Comparison of ENCODE assay signal across 9 cellular contexts in genomic region chr9:133787749-133788015, GRCh38. TPM values are rescaled to one million over a fixed set of nuclear protein-coding genes. Genes with fewer than 3 reads are reported as not detected.
DNase-seq lines count a peak whose midpoint lies in the region; ATAC-seq and TF ChIP-seq lines count a peak whose summit lies in the region.
"Had no signal": no experiment of that assay in that cellular context is flagged by ENCODE, and none has a peak within 500 bp of the region (broad histone marks: within the 10 kb centered on the region; RNA-seq: fewer than 3 reads in every experiment).

No MANE protein-coding gene starts in this region.

- H3K27me3 ChIP-seq in endodermal cell (ENCODE audit: control insufficient read depth, insufficient read depth, low read length, poor library complexity, severe bottlenecking) (no peaks in the 10 kb centered on the region), upper lobe of right lung (no peaks in the 10 kb centered on the region), body of pancreas (no peaks in the 10 kb centered on the region)

- ATAC-seq in upper lobe of right lung = peak; percentile 61
- ATAC-seq in body of pancreas = no peak

- no peaks in the 10 kb centered on the region for H3K27me3 Mint-ChIP-seq in endodermal cell (ENCODE audit: insufficient read depth)

- no peaks in the 10 kb centered on the region for H3K9me3 Mint-ChIP-seq in endodermal cell

- DNase-seq in stimulated activated CD4-positive, alpha-beta T cell treated with anti-CD3 and anti-CD28 coated beads, Interleukin-15, amount 100 ng/mL, for 24 hours = peak; percentile 23
- DNase-seq in stimulated activated CD4-positive, alpha-beta T cell treated with anti-CD3 and anti-CD28 coated beads, Interleukin-4, amount 100 ng/mL, for 1 hour = no peak
- DNase-seq in HuH-7.5 (ENCODE audit: low spot score) = peak; percentile 52
- peak; percentile 93 for DNase-seq in endodermal cell
- no peak for DNase-seq in upper lobe of right lung
- no peak for DNase-seq in hepatic stellate cell (ENCODE audit: low spot score)
- no peak for DNase-seq in stimulated activated CD4-positive, alpha-beta T cell treated with anti-CD3 and anti-CD28 coated beads, Interleukin-1b, Interleukin-23, amount 100 ng/mL, for 48 hours
- DNase-seq in body of pancreas = no peak
- DNase-seq: DND-41 had no signal

- WGBS in endodermal cell (ENCODE audit: insufficient coverage in 1 of 2, insufficient read length in 1 of 2), 2 experiments = 80 to 89% methylated on average over 2 to 6 of the region's 6 CpGs
- WGBS in body of pancreas, 2 donors = 63% methylated on average over 3 of the region's 6 CpGs; no CpG with 5 or more reads in 1 of the 2 donors

- H3K36me3 ChIP-seq in endodermal cell (ENCODE audit: control insufficient read depth, insufficient read depth, low read length) (peaks cover 26% of the 10 kb centered on the region), upper lobe of right lung (peaks cover 22% of the 10 kb centered on the region), body of pancreas (replicated peaks in 1 of 2; ENCODE audit: insufficient read depth in 1 of 2, low read depth in 2 of 2) (peaks cover 0 to 31% of the 10 kb centered on the region in 2 donors)

- H3K4me1 Mint-ChIP-seq in endodermal cell = no peaks in the 10 kb centered on the region

- no peak overlapping the region for H3K27ac Mint-ChIP-seq in endodermal cell

- intact Hi-C loops in upper lobe of right lung (cut with DNase I) (no loop called here), body of pancreas (cut with DNase I) (no loop called here)

- no peak overlapping the region for H3K9ac ChIP-seq in endodermal cell (ENCODE audit: extremely low read depth, low read length, poor library complexity, severe bottlenecking)

- H3K4me1 ChIP-seq in endodermal cell (ENCODE audit: control insufficient read depth, insufficient read depth, low read length) = no peaks in the 10 kb centered on the region
- peaks cover 14% of the 10 kb centered on the region for H3K4me1 ChIP-seq in upper lobe of right lung
- peaks cover 1% of the 10 kb centered on the region for H3K4me1 ChIP-seq in body of pancreas

- H3K4me3 Mint-ChIP-seq in endodermal cell = no peak overlapping the region

- H3K4me3 ChIP-seq in endodermal cell (ENCODE audit: low read length) (no peak overlapping the region), upper lobe of right lung (no peak overlapping the region), body of pancreas (no peak overlapping the region)

- H3K27ac ChIP-seq in endodermal cell (ENCODE audit: low read depth, low read length) = no peak overlapping the region
- H3K27ac ChIP-seq in upper lobe of right lung = no peak overlapping the region
- no peak overlapping the region for H3K27ac ChIP-seq in body of pancreas

- TF ChIP-seq POLR2A in body of pancreas (IDR thresholded peaks at IDR 0.05) = no peak

- no peaks in the 10 kb centered on the region for H3K9me3 ChIP-seq in endodermal cell (ENCODE audit: control insufficient read depth, low read length)
- no peaks in the 10 kb centered on the region for H3K9me3 ChIP-seq in upper lobe of right lung
- H3K9me3 ChIP-seq in body of pancreas = no peaks in the 10 kb centered on the region

- H3K36me3 Mint-ChIP-seq in endodermal cell (ENCODE audit: low read depth) = peaks cover 28% of the 10 kb centered on the region

- TF ChIP-seq CTCF in endodermal cell (conservative IDR thresholded peaks at IDR 0.05) = no peak
- TF ChIP-seq CTCF in upper lobe of right lung (IDR thresholded peaks at IDR 0.05) = no peak
- no peak for TF ChIP-seq CTCF in body of pancreas (IDR thresholded peaks at IDR 0.05)

RNA-seq across cellular contexts. Expression of gene SARDH, which starts 49.5 kb away (rescaled TPM):
- total RNA-seq in endodermal cell (10 to 100 TPM in 1 of 2 donors, 1 to 10 TPM in 1; 8.4 to 11.2 TPM), upper lobe of right lung (6.8 TPM), body of pancreas (10 to 100 TPM; 20.2 to 61.0 TPM)
- 6.2 TPM for polyA plus RNA-seq in endodermal cell (2013, experiment 1 of 2)
- 6.1 TPM for polyA plus RNA-seq in endodermal cell (2013, experiment 2 of 2)

Comparison
In these comparisons a context has a peak if more than half of its experiments do, and no peak if none do; other contexts are left out.
1. DNase-seq: peak in stimulated activated CD4-positive, alpha-beta T cell treated with anti-CD3 and anti-CD28 coated beads, Interleukin-15, amount 100 ng/mL, for 24 hours (single experiment), HuH-7.5 (single experiment) and endodermal cell (single experiment); none in stimulated activated CD4-positive, alpha-beta T cell treated with anti-CD3 and anti-CD28 coated beads, Interleukin-4, amount 100 ng/mL, for 1 hour (single experiment), upper lobe of right lung (single experiment), hepatic stellate cell (single experiment), stimulated activated CD4-positive, alpha-beta T cell treated with anti-CD3 and anti-CD28 coated beads, Interleukin-1b, Interleukin-23, amount 100 ng/mL, for 48 hours (single experiment) and body of pancreas (0 of 4).